ENCODE assay signal across 10 cellular contexts in the genomic region with DNA sequence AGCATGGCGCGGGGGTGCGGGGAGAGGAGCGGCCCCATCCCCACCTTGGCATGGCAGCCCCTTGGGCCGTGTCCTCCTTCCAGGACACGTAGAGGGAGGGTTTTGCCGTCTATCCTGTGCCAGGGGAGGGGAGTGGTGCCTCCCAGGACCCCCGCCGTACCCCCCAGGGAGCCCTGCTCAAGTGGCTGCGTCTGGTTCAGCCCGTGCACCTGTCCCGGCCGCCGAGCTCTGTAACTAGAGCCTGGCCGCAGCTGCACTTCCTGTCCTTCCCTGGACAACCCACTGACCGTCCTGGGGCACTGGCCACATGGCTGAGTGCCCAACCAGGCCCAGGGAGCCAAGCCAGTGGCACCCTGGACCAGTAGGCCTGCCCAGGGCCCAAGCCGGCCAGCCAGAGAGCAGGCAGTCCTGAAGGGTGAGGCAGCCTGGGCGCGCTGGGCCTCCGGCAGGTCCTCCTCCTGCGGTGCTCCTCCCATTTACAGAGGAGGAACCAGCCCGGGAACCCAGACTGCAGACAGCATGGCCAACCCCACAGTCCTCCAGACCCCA. TPM values are rescaled to one million over a fixed set of nuclear protein-coding genes. Genes with fewer than 3 reads are reported as not detected.
DNase-seq lines count a peak whose midpoint lies in the region; ATAC-seq and TF ChIP-seq lines count a peak whose summit lies in the region.
"Had no signal": no experiment of that assay in that cellular context is flagged by ENCODE, and none has a peak within 500 bp of the region (broad histone marks: within the 10 kb centered on the region; RNA-seq: fewer than 3 reads in every experiment).

No MANE protein-coding gene starts in this region.

- DNase-seq in Daoy (ENCODE audit: low read depth) (peak; percentile 22), SHP77 (lab: John Stamatoyannopoulos, UW) (peak; percentile 50 to 81), heart left ventricle (peak in 4 of 5 donors; percentile 52 to 75 (median 60)), renal cortical epithelial cell (ENCODE audit: low read depth) (peak; percentile 57), cerebellar cortex (ENCODE audit: low spot score) (no peak)
- DNase-seq: activated gamma-delta T cell treated with Interleukin-2 at 50 U/mL for 16 hours, Karpas-422 had no signal

- intact Hi-C loops in heart left ventricle (cut with DNase I), result loop anchor here in 2 of 10 donors (5.0 to 10.0 kb wide), 2 partner anchors 53 to 56 kb away; a partner anchor contains a TSS

- TF ChIP-seq CTCF in heart left ventricle (IDR thresholded peaks at IDR 0.05), result no peak

- H3K4me1 ChIP-seq in heart left ventricle, result peaks cover 46 to 96% (median 89%) of the 10 kb centered on the region in 12 donors

- ATAC-seq in heart left ventricle (peak in 1 of 4 donors; percentile 1), GM19395 (IDR thresholded peaks at IDR 0.05; ENCODE audit: unreplicated experiment) (no peak), GM19328 (IDR thresholded peaks at IDR 0.05; ENCODE audit: unreplicated experiment) (no peak)
- no peak for ATAC-seq in activated CD4-positive, CD25-positive, alpha-beta regulatory T cell treated with anti-CD3 and anti-CD28 coated beads, Interleukin-2, amount 50 U/mL, for 24 hours

- TF ChIP-seq POLR2A in heart left ventricle (IDR thresholded peaks at IDR 0.05), result no peak

- H3K27ac ChIP-seq in heart left ventricle, result peak overlapping the region; percentile 69 to 97 (median 93)

- WGBS in heart left ventricle, 4 donors, result 29 to 53% (median 37%) methylated on average over 5 to 22 of the region's 22 CpGs

- peaks cover 0 to 15% (median 0%) of the 10 kb centered on the region in 9 donors for H3K36me3 ChIP-seq in heart left ventricle

- no peaks in the 10 kb centered on the region for H3K9me3 ChIP-seq in heart left ventricle

- H3K4me3 ChIP-seq in heart left ventricle, result peak overlapping the region in 9 of 12 donors; percentile 15 to 48 (median 34)

- peaks cover 0 to 4% (median 0%) of the 10 kb centered on the region in 9 donors for H3K27me3 ChIP-seq in heart left ventricle

RNA-seq across cellular contexts. Expression of a gene that starts 8.9 kb away (rescaled TPM):
- 3.1 and 9.6 TPM in 2 replicates for total RNA-seq in Daoy (2014; rRNA removed; shearing (Covaris generic))
- total RNA-seq in heart left ventricle, result 100 to 1,000 TPM in 1 of 9 donors, 10 to 100 TPM in 8; 57.4 to 107 (median 73.6) TPM
- 100 to 1,000 TPM in 1 of 2 donors, 10 to 100 TPM in 1; 72.0 to 128 TPM for polyA plus RNA-seq in heart left ventricle
- 58.5 and 299 TPM in 2 replicates for total RNA-seq in renal cortical epithelial cell

RNA-seq across cellular contexts. Expression of a gene that starts 28.7 kb away (rescaled TPM):
- 1,690 and 2,894 TPM in 2 replicates for total RNA-seq in Daoy (2014; rRNA removed; shearing (Covaris generic))
- total RNA-seq in heart left ventricle (100 to 1,000 TPM; 434 to 831 (median 670) TPM), renal cortical epithelial cell (170 and 654 TPM in 2 replicates)
- polyA plus RNA-seq in heart left ventricle, result 1,000 to 10,000 TPM; 1,943 to 3,051 TPM

RNA-seq across cellular contexts. Expression of a gene that starts 48.8 kb away (rescaled TPM):
- total RNA-seq in Daoy (2014; rRNA removed; shearing (Covaris generic)), result 2.0 and 3.8 TPM in 2 replicates
- total RNA-seq in heart left ventricle (10 to 100 TPM in 2 of 9 donors, 1 to 10 TPM in 7; 6.1 to 12.0 (median 8.8) TPM), renal cortical epithelial cell (2.7 TPM in 1 of 2 replicates, not detected in the other)
- polyA plus RNA-seq in heart left ventricle, result 10 to 100 TPM in 1 of 2 donors, 1 to 10 TPM in 1; 2.9 to 10.7 TPM

RNA-seq across cellular contexts. Expression of a gene that starts 55.4 kb away (rescaled TPM):
- total RNA-seq in Daoy (2014; rRNA removed; shearing (Covaris generic)), result 390 and 470 TPM in 2 replicates
- 100 to 1,000 TPM in 3 of 9 donors, 10 to 100 TPM in 6; 66.8 to 218 (median 79.8) TPM for total RNA-seq in heart left ventricle
- polyA plus RNA-seq in heart left ventricle, result 100 to 1,000 TPM in 1 of 2 donors, 10 to 100 TPM in 1; 87.2 to 187 TPM
- total RNA-seq in renal cortical epithelial cell, result 85.2 and 144 TPM in 2 replicates
